In the genomic region with DNA sequence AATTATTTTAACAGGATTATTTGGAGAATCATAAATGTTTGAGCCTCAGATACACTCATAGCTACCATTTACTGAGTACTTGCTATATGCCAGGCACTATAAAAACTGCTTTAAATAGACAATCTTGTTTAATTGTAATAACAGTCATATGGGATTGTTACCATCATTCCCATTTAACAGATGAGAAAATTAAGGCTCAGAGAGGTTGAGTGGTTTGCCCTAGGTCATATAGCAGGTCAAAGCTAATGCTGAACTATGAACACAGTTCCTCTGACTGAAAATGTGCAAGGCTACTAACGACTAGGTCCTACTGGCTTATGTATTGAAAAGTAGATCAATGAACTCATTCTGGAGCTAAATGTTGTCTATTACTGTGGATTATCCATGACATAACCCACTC, we compare ENCODE assay signal across 16 cellular contexts.
A peak's percentile ranks its signal among the peaks of the same experiment; 100 is the strongest.
DNase-seq lines count a peak whose midpoint lies in the region; ATAC-seq, FAIRE-seq and TF ChIP-seq lines count a peak whose summit lies in the region.
"Had no signal": no experiment of that assay in that cellular context is flagged by ENCODE, and none has a peak within 500 bp of the region (broad histone marks: within the 10 kb centered on the region; RNA-seq: fewer than 3 reads in every experiment).

No MANE protein-coding gene starts in this region.

- TF ChIP-seq EP300 in gastroesophageal sphincter (IDR thresholded peaks at IDR 0.05): no peak

- H3K9me3 ChIP-seq in RWPE2 (ENCODE audit: severe bottlenecking): no peaks in the 10 kb centered on the region
- H3K9me3 ChIP-seq in gastroesophageal sphincter: no peaks in the 10 kb centered on the region
- H3K9me3 ChIP-seq in smooth muscle cell (replicated peaks; ENCODE audit: low read depth): no peaks in the 10 kb centered on the region
- no peaks in the 10 kb centered on the region for H3K9me3 ChIP-seq in small intestine (ENCODE audit: control insufficient read depth, low read depth)
- H3K9me3 ChIP-seq: ovary had no signal

- peak overlapping the region; percentile 72 for H3K4me2 ChIP-seq in smooth muscle cell

- no peak for FAIRE-seq in small intestine (lab: Jason Lieb, UNC)
- FAIRE-seq: frontal cortex, GM12878 had no signal

- peaks cover 38% of the 10 kb centered on the region for H4K20me1 ChIP-seq in smooth muscle cell (ENCODE audit: low read depth)

- no peaks in the 10 kb centered on the region for H3K27me3 ChIP-seq in RWPE2 (ENCODE audit: insufficient read depth, poor library complexity, severe bottlenecking)
- H3K27me3 ChIP-seq in gastroesophageal sphincter: no peaks in the 10 kb centered on the region
- H3K27me3 ChIP-seq in smooth muscle cell (ENCODE audit: low read depth): no peaks in the 10 kb centered on the region
- H3K27me3 ChIP-seq in small intestine (ENCODE audit: control insufficient read depth in 2 of 2, insufficient read depth in 2 of 2, low read length in 2 of 2): no peaks in the 10 kb centered on the region
- H3K27me3 ChIP-seq: ovary had no signal

- H3K27ac ChIP-seq in RWPE2 (ENCODE audit: poor library complexity, severe bottlenecking) (peak overlapping the region; percentile 47), gastroesophageal sphincter (peak overlapping the region; percentile 5 to 83 (median 82)), smooth muscle cell (ENCODE audit: low read depth) (peak overlapping the region; percentile 58), small intestine (ENCODE audit: low read depth in 1 of 2, low read length in 1 of 2) (no peak overlapping the region)

- TF ChIP-seq CTCF in RWPE2 (IDR thresholded peaks at IDR 0.05; ENCODE audit: poor library complexity, severe bottlenecking) (no peak), gastroesophageal sphincter (IDR thresholded peaks at IDR 0.05) (no peak), smooth muscle cell (IDR thresholded peaks at IDR 0.05; ENCODE audit: borderline replicate concordance, insufficient read depth, poor library complexity, severe bottlenecking) (no peak)

- DNase-seq in NCI-H2171 treated with DMSO at 0.1 percent for 48 hours (lab: John Stamatoyannopoulos, UW) (peak; percentile 58), NCI-H2171 (lab: John Stamatoyannopoulos, UW) (no peak), RWPE2 (ENCODE audit: low spot score) (no peak), smooth muscle cell (lab: John Stamatoyannopoulos, UW; ENCODE audit: unreplicated experiment) (no peak), amygdala (lab: John Stamatoyannopoulos, UW) (no peak), small intestine (no peak), NCI-H526 treated with DMSO at 0.1 percent for 48 hours (lab: John Stamatoyannopoulos, UW) (no peak)
- DNase-seq: activated CD4-positive, alpha-beta T cell treated with anti-CD3 and anti-CD28 coated beads, Interleukin-2, amount 10 ng/mL, durations not matched to agents 7 days and 5 days; activated naive CD8-positive, alpha-beta T cell treated with anti-CD3 and anti-CD28 coated beads for 36 hours; central memory CD4-positive, alpha-beta T cell; effector memory CD4-positive, alpha-beta T cell; KBM-7 had no signal

- H3K4me3 ChIP-seq in RWPE2 (ENCODE audit: severe bottlenecking): no peak overlapping the region
- H3K4me3 ChIP-seq in gastroesophageal sphincter: no peak overlapping the region
- H3K4me3 ChIP-seq in smooth muscle cell: no peak overlapping the region
- no peak overlapping the region for H3K4me3 ChIP-seq in small intestine (ENCODE audit: low read depth in 1 of 2, low read length in 2 of 2)
- H3K4me3 ChIP-seq: GM12878, ovary had no signal

- H3K9ac ChIP-seq in smooth muscle cell (ENCODE audit: low read depth): no peak overlapping the region

- TF ChIP-seq POLR2A in gastroesophageal sphincter (IDR thresholded peaks at IDR 0.05): no peak

- WGBS in gastroesophageal sphincter (ENCODE audit: low coverage in 1 of 2), 2 donors: 33 to 42% methylated on average over 1 of the region's 1 CpG
- WGBS in smooth muscle cell (ENCODE audit: low lambda C conversion rate): 84% methylated on average over 1 of the region's 1 CpG
- 51 to 71% (median 64%) methylated on average over 1 of the region's 1 CpG for WGBS in small intestine, 3 donors

- H3K4me1 ChIP-seq in RWPE2 (ENCODE audit: insufficient read depth, poor library complexity, severe bottlenecking): peaks cover 23% of the 10 kb centered on the region
- H3K4me1 ChIP-seq in gastroesophageal sphincter: peaks cover 15 to 93% (median 46%) of the 10 kb centered on the region in 3 donors
- peaks cover 34% of the 10 kb centered on the region for H3K4me1 ChIP-seq in smooth muscle cell (ENCODE audit: low read depth)
- peaks cover 0 to 7% of the 10 kb centered on the region in 2 donors for H3K4me1 ChIP-seq in small intestine (ENCODE audit: control insufficient read depth in 2 of 2, insufficient read depth in 1 of 2, low read depth in 1 of 2, low read length in 1 of 2)

- peaks cover 4% of the 10 kb centered on the region for H3F3A ChIP-seq in smooth muscle cell (ENCODE audit: low read depth)

- no peaks in the 10 kb centered on the region for H3K36me3 ChIP-seq in RWPE2 (ENCODE audit: low read depth)
- no peaks in the 10 kb centered on the region for H3K36me3 ChIP-seq in gastroesophageal sphincter
- H3K36me3 ChIP-seq in smooth muscle cell (ENCODE audit: low read depth): no peaks in the 10 kb centered on the region
- H3K36me3 ChIP-seq in small intestine (ENCODE audit: control insufficient read depth in 2 of 2, insufficient read depth in 2 of 2, low read length in 2 of 2): no peaks in the 10 kb centered on the region
- H3K36me3 ChIP-seq: ovary had no signal

- H3K79me2 ChIP-seq in smooth muscle cell (ENCODE audit: low read depth): peaks cover 9% of the 10 kb centered on the region

- ATAC-seq in RWPE2 (ENCODE audit: low read depth) (no peak), gastroesophageal sphincter (no peak)
- ATAC-seq: GM12878 had no signal

- H2AFZ ChIP-seq in smooth muscle cell (ENCODE audit: low read depth): no peak overlapping the region

Comparison
In these comparisons a context has a peak if more than half of its experiments do, and no peak if none do; other contexts are left out.
1. H3K27ac ChIP-seq: peak in RWPE2 (single experiment), gastroesophageal sphincter (4 of 4) and smooth muscle cell (single experiment); none in small intestine (0 of 2).